13 cellular contexts compared by ENCODE assay signal in genomic region chr11:19460718-19461405, GRCh38.
DNase-seq lines count a peak whose midpoint lies in the region; ATAC-seq lines count a peak whose summit lies in the region.
"Had no signal": no experiment of that assay in that cellular context is flagged by ENCODE, and none has a peak within 500 bp of the region (broad histone marks: within the 10 kb centered on the region; RNA-seq: fewer than 3 reads in every experiment).

No MANE protein-coding gene starts in this region.

- ATAC-seq in T-cell (replicated peaks in 1 of 4), result no peak
- ATAC-seq: esophagus mucosa had no signal

- peak; percentile 83 for DNase-seq in G401 (ENCODE audit: low spot score)
- DNase-seq in NCI-H446 (lab: John Stamatoyannopoulos, UW), result peak; percentile 78 to 90
- peak; percentile 20 for DNase-seq in fibroblast of the conjunctiva (ENCODE audit: low read depth)
- peak; percentile 34 for DNase-seq in occipital lobe (lab: John Stamatoyannopoulos, UW)
- DNase-seq in T-cell, result no peak
- no peak for DNase-seq in GDM1 (lab: John Stamatoyannopoulos, UW)
- DNase-seq in COLO668 (lab: John Stamatoyannopoulos, UW; ENCODE audit: unreplicated experiment), result no peak
- DNase-seq in NCI-H1436 treated with DMSO at 0.1 percent for 48 hours (lab: John Stamatoyannopoulos, UW), result no peak
- DNase-seq: DND-41; Kasumi-1; NCI-H2227 treated with DMSO at 0.1 percent for 48 hours; stimulated activated CD4-positive, alpha-beta T cell treated with anti-CD3 and anti-CD28 coated beads, Interleukin-1b, Interleukin-23, amount 100 ng/mL, for 48 hours had no signal

- CTCF ChIA-PET in T-cell (lab: Charles Lee), result no interaction called here

- H3K4me1 Mint-ChIP-seq in T-cell, result no peaks in the 10 kb centered on the region

- H3K27me3 Mint-ChIP-seq in T-cell, result peaks cover 1 to 22% of the 10 kb centered on the region in 2 donors

- H3K4me3 Mint-ChIP-seq in T-cell, result no peak overlapping the region

- no peaks in the 10 kb centered on the region for H3K36me3 Mint-ChIP-seq in T-cell

- POLR2A ChIA-PET in T-cell (lab: Charles Lee), result no interaction called here

- no peaks in the 10 kb centered on the region for H3K9me3 Mint-ChIP-seq in T-cell

- H3K27ac Mint-ChIP-seq in T-cell, result no peak overlapping the region

- in situ Hi-C loops in G401 (cut with HindIII; ENCODE audit: low sequenced_read_pairs), result no loop called here

Comparison
In these comparisons a context has a peak if more than half of its experiments do, and no peak if none do; other contexts are left out.
1. DNase-seq: peak in G401 (single experiment), NCI-H446 (2 of 2), fibroblast of the conjunctiva (single experiment) and occipital lobe (single experiment); none in T-cell (0 of 34), GDM1 (single experiment), COLO668 (single experiment) and NCI-H1436 treated with DMSO at 0.1 percent for 48 hours (single experiment).